3 cellular contexts compared by ENCODE assay signal in genomic region chr1:207060596-207060995, GRCh38.
TF ChIP-seq lines count a peak whose summit lies in the region.

No MANE protein-coding gene starts in this region.

TF ChIP-seq in HEK293, 187 proteins besides CTCF, POLR2A, EP300 and RAD21:
- TF ChIP-seq BCL11A (tag by site-specific recombination; IDR thresholded peaks at IDR 0.05; ENCODE audit: low read depth): no peak
- TF ChIP-seq, protein P1, sequence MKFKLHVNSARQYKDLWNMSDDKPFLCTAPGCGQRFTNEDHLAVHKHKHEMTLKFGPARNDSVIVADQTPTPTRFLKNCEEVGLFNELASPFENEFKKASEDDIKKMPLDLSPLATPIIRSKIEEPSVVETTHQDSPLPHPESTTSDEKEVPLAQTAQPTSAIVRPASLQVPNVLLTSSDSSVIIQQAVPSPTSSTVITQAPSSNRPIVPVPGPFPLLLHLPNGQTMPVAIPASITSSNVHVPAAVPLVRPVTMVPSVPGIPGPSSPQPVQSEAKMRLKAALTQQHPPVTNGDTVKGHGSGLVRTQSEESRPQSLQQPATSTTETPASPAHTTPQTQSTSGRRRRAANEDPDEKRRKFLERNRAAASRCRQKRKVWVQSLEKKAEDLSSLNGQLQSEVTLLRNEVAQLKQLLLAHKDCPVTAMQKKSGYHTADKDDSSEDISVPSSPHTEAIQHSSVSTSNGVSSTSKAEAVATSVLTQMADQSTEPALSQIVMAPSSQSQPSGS (tag by site-specific recombination; IDR thresholded peaks at IDR 0.05; ENCODE audit: low read depth): peak; percentile 88

TF ChIP-seq in K562, 482 proteins besides CTCF, POLR2A, EP300 and RAD21:
- no peak for TF ChIP-seq CSDE1 (IDR thresholded peaks at IDR 0.05)
- TF ChIP-seq ATF3 (IDR thresholded peaks at IDR 0.05): peak; percentile 55
- TF ChIP-seq ATF3 (CRISPR knock-in tag; conservative IDR thresholded peaks at IDR 0.05): no peak
TF ChIP-seq in K562: peak in this region for 1.

TF ChIP-seq in GM23338, 12 proteins besides CTCF, POLR2A, EP300 and RAD21:
- TF ChIP-seq CREB1 (CRISPR knock-in tag; IDR thresholded peaks at IDR 0.05; ENCODE audit: low read depth) (no peak), STAT1 (IDR thresholded peaks at IDR 0.05; ENCODE audit: unreplicated experiment) (no peak), REST (IDR thresholded peaks at IDR 0.05; ENCODE audit: unreplicated experiment) (no peak), POLR2AphosphoS5 (IDR thresholded peaks at IDR 0.05; ENCODE audit: low read depth) (no peak), EZH2phosphoT487 (IDR thresholded peaks at IDR 0.05; ENCODE audit: unreplicated experiment) (no peak), ZNF331 (CRISPR knock-in tag; IDR thresholded peaks at IDR 0.05; ENCODE audit: low read depth) (no peak)
